In genomic region chr17:15683824-15684478, GRCh38 we compare ENCODE assay signal across 8 cellular contexts. TPM values are rescaled to one million over a fixed set of nuclear protein-coding genes. Genes with fewer than 3 reads are reported as not detected.
DNase-seq lines count a peak whose midpoint lies in the region; ATAC-seq, FAIRE-seq and TF ChIP-seq lines count a peak whose summit lies in the region.
"Not testable (repeated sequence)": the region's sequence is repeated elsewhere in the genome, so short reads cannot be mapped to it uniquely, and the experiment has no call there.

TRIM16 (minus strand) TSS chr17:15684311; CDS start chr17:15651609, 32,702 bp downstream.

- BruUV-seq in Calu3 (replicated peaks; lab: Mats Ljungman, UMichigan): TSS peak; percentile 56

- peak within 1 kb of the TSS; percentile 95 for H3K4me3 Mint-ChIP-seq in Calu3 (ENCODE audit: low read depth, unreplicated experiment)

- not testable (repeated sequence) for H3K27me3 Mint-ChIP-seq in Calu3 (ENCODE audit: unreplicated experiment)

- CTCF ChIA-PET in Calu3 (lab: Charles Lee): not testable (repeated sequence)

- peak within 1 kb of the TSS; percentile 52 to 65 (median 58) for H3K4me3 ChIP-seq in esophagus muscularis mucosa
- H3K4me3 ChIP-seq in mucosa of stomach (ENCODE audit: low read length): peak within 1 kb of the TSS; percentile 46

- H3K36me3 Mint-ChIP-seq in Calu3 (ENCODE audit: insufficient read depth, unreplicated experiment): peaks cover 12% of the 10 kb centered on the region

- not testable (repeated sequence) for TF ChIP-seq CTCF in Calu3 (IDR thresholded peaks at IDR 0.05; ENCODE audit: unreplicated experiment); esophagus muscularis mucosa (IDR thresholded peaks at IDR 0.05)

- H3K27ac Mint-ChIP-seq in Calu3 (ENCODE audit: unreplicated experiment): peak within 1 kb of the TSS; percentile 60

- intact Hi-C loops in Calu3 (cut with micrococcal nuclease; ENCODE audit: unreplicated experiment); esophagus muscularis mucosa (cut with DNase I): not testable (repeated sequence)

- FAIRE-seq in RCC 7860 (lab: Jason Lieb, UNC): not testable (repeated sequence)

- 7% methylated on average over 9 of the region's 35 CpGs for WGBS in esophagus muscularis mucosa

- not testable (repeated sequence) for H3K36me3 ChIP-seq in esophagus muscularis mucosa; mucosa of stomach (ENCODE audit: control insufficient read depth, insufficient read depth, low read length)

- TF ChIP-seq EP300 in esophagus muscularis mucosa (IDR thresholded peaks at IDR 0.05): not testable (repeated sequence)

- TF ChIP-seq POLR2A in esophagus muscularis mucosa (IDR thresholded peaks at IDR 0.05; ENCODE audit: low read depth): peak; percentile 14

- H3K9me3 ChIP-seq in esophagus muscularis mucosa; mucosa of stomach (ENCODE audit: control insufficient read depth, low read length): not testable (repeated sequence)

- not testable (repeated sequence) for H3K27me3 ChIP-seq in esophagus muscularis mucosa; mucosa of stomach (ENCODE audit: control insufficient read depth, insufficient read depth, low read length)

- H3K4me1 Mint-ChIP-seq in Calu3 (ENCODE audit: low read depth, unreplicated experiment): not testable (repeated sequence)

- not testable (repeated sequence) for H3K9me3 Mint-ChIP-seq in Calu3 (ENCODE audit: low read depth, unreplicated experiment)

- H3K4me1 ChIP-seq in esophagus muscularis mucosa; mucosa of stomach (ENCODE audit: control insufficient read depth, insufficient read depth, low read length): not testable (repeated sequence)

- peak; percentile 83 for ATAC-seq in GM21576 (IDR thresholded peaks at IDR 0.05; ENCODE audit: unreplicated experiment)

- DNase-seq in Calu3 (peak; percentile 62), HuH-7 (ENCODE audit: low spot score) (peak; percentile 19), RCC 7860 (ENCODE audit: low spot score) (peak; percentile 10), esophagus muscularis mucosa (ENCODE audit: extremely low spot score) (peak; percentile 95)
- DNase-seq in activated T-cell treated with anti-CD3 and anti-CD28 coated beads, Interleukin-2, amount 50 U/mL, for 48 hours: peak; percentile 83 to 84
- peak; percentile 45 to 59 for DNase-seq in stimulated activated CD8-positive, alpha-beta memory T cell treated with anti-CD3 and anti-CD28 coated beads, Interleukin-4, amount 100 ng/mL, for 1 hour (ENCODE audit: low read depth in 2 of 2, low spot score in 1 of 2)

- peak within 1 kb of the TSS; percentile 51 to 68 (median 60) for H3K27ac ChIP-seq in esophagus muscularis mucosa (replicated peaks in 1 of 4)

- peak within 1 kb of the TSS; percentile 73 for H3K9ac ChIP-seq in mucosa of stomach (ENCODE audit: low read length)

RNA-seq across cellular contexts. Expression of gene TRIM16, which starts in this region (rescaled TPM):
- total RNA-seq in Calu3 (2022) (53.2 and 56.1 TPM in 2 replicates), esophagus muscularis mucosa (10 to 100 TPM; 23.2 to 42.0 (median 30.4) TPM)

Comparison
In these comparisons a context has a peak if more than half of its experiments do, and no peak if none do; other contexts are left out.
1. Peak in every context shown above with its lines: DNase-seq, ATAC-seq, H3K4me3 ChIP-seq and H3K27ac ChIP-seq.
2. DNase-seq: peak in every context shown above with its lines; median percentile 95 in esophagus muscularis mucosa; 84 in activated T-cell treated with anti-CD3 and anti-CD28 coated beads, Interleukin-2, amount 50 U/mL, for 48 hours; 62 in Calu3; 52 in stimulated activated CD8-positive, alpha-beta memory T cell treated with anti-CD3 and anti-CD28 coated beads, Interleukin-4, amount 100 ng/mL, for 1 hour; 19 in HuH-7; 10 in RCC 7860.